Comparison of ENCODE assay signal across 23 cellular contexts in genomic region chr3:138674131-138674530, GRCh38.
DNase-seq lines count a peak whose midpoint lies in the region; ATAC-seq, FAIRE-seq and TF ChIP-seq lines count a peak whose summit lies in the region.
"Had no signal": no experiment of that assay in that cellular context is flagged by ENCODE, and none has a peak within 500 bp of the region (broad histone marks: within the 10 kb centered on the region; RNA-seq: fewer than 3 reads in every experiment).

No MANE protein-coding gene starts in this region.

- no peak overlapping the region for H3K4me2 ChIP-seq in HepG2 (ENCODE audit: low read depth, low read length)
- H3K4me2 ChIP-seq: A549, SK-N-SH had no signal

- no peak overlapping the region for H2AFZ ChIP-seq in HepG2 (ENCODE audit: low read length)

- in situ Hi-C loops in HepG2 (cut with HindIII; ENCODE audit: extremely low pct_ligation_motif_present, low pct_unique_long_range_greater_than_20kb): no loop called here

- no peaks in the 10 kb centered on the region for H3K27me3 Mint-ChIP-seq in endodermal cell (ENCODE audit: insufficient read depth)
- H3K27me3 Mint-ChIP-seq in nephron (ENCODE audit: low read depth): no peaks in the 10 kb centered on the region
- H3K27me3 Mint-ChIP-seq: activated CD4-positive, alpha-beta T cell treated with anti-CD3 and anti-CD28 coated beads, Interleukin-2, amount 10 ng/mL, durations not matched to agents 7 days and 5 days; activated CD8-positive, alpha-beta memory T cell treated with anti-CD3 and anti-CD28 coated beads, Interleukin-2, amount 10 ng/mL, durations not matched to agents 7 days and 5 days; activated naive CD4-positive, alpha-beta T cell treated with anti-CD3 and anti-CD28 coated beads, Interleukin-2, amount 50 U/mL, for 24 hours; stimulated activated naive CD8-positive, alpha-beta T cell treated with anti-CD3 and anti-CD28 coated beads, Interleukin-15, Interleukin-2, amounts not matched to agents 100 ng/mL and 50 ng/mL, for 24 hours had no signal

- TF ChIP-seq EP300 in HepG2 (IDR thresholded peaks at IDR 0.05; ENCODE audit: low read depth in 2 of 2, low read length in 2 of 2) (no peak), HepG2 (CRISPR knock-in tag; IDR thresholded peaks at IDR 0.05; ENCODE audit: borderline replicate concordance) (no peak)

- H3K27ac Mint-ChIP-seq in endodermal cell (peak overlapping the region; percentile 80), nephron (peak overlapping the region in 2 of 3 experiments; percentile 81)
- H3K27ac Mint-ChIP-seq: activated CD4-positive, alpha-beta T cell treated with anti-CD3 and anti-CD28 coated beads, Interleukin-2, amount 10 ng/mL, durations not matched to agents 7 days and 5 days; activated CD8-positive, alpha-beta memory T cell treated with anti-CD3 and anti-CD28 coated beads, Interleukin-2, amount 10 ng/mL, durations not matched to agents 7 days and 5 days; activated naive CD4-positive, alpha-beta T cell treated with anti-CD3 and anti-CD28 coated beads, Interleukin-2, amount 50 U/mL, for 24 hours; stimulated activated naive CD8-positive, alpha-beta T cell treated with anti-CD3 and anti-CD28 coated beads, Interleukin-15, Interleukin-2, amounts not matched to agents 100 ng/mL and 50 ng/mL, for 24 hours had no signal

- CTCF ChIA-PET in HepG2 (lab: Yijun Ruan, JAX; ENCODE audit: low intra/inter-chr PET ratio, low total read pairs): no interaction called here

- no peak overlapping the region for H3K4me3 Mint-ChIP-seq in endodermal cell
- H3K4me3 Mint-ChIP-seq in nephron: no peak overlapping the region
- H3K4me3 Mint-ChIP-seq: activated CD4-positive, alpha-beta T cell treated with anti-CD3 and anti-CD28 coated beads, Interleukin-2, amount 10 ng/mL, durations not matched to agents 7 days and 5 days; activated CD8-positive, alpha-beta memory T cell treated with anti-CD3 and anti-CD28 coated beads, Interleukin-2, amount 10 ng/mL, durations not matched to agents 7 days and 5 days; activated naive CD4-positive, alpha-beta T cell treated with anti-CD3 and anti-CD28 coated beads, Interleukin-2, amount 50 U/mL, for 24 hours; stimulated activated naive CD8-positive, alpha-beta T cell treated with anti-CD3 and anti-CD28 coated beads, Interleukin-15, Interleukin-2, amounts not matched to agents 100 ng/mL and 50 ng/mL, for 24 hours had no signal

- peaks cover 67% of the 10 kb centered on the region for H3K36me3 Mint-ChIP-seq in endodermal cell (ENCODE audit: low read depth)
- H3K36me3 Mint-ChIP-seq in nephron (ENCODE audit: low read depth): peaks cover 63% of the 10 kb centered on the region

- POLR2A ChIA-PET in HepG2 (lab: Yijun Ruan, JAX): interaction anchor here (1.4 kb wide), 1 partner anchor 13 kb away, joined by 3 read pairs; no protein-coding TSS in a partner anchor

- no peak for FAIRE-seq in HepG2 (lab: Jason Lieb, UNC)
- FAIRE-seq: A549 had no signal

- intact Hi-C loops in HepG2 (cut with micrococcal nuclease; ENCODE audit: unreplicated experiment): no loop called here
- intact Hi-C loops in right lobe of liver (cut with DNase I): no loop called here

- no peaks in the 10 kb centered on the region for H3K27me3 ChIP-seq in HepG2 (ENCODE audit: control insufficient read depth in 1 of 2, insufficient read depth in 2 of 2, low read length in 2 of 2)
- H3K27me3 ChIP-seq in right lobe of liver: no peaks in the 10 kb centered on the region
- H3K27me3 ChIP-seq in endodermal cell (ENCODE audit: control insufficient read depth, insufficient read depth, low read length, poor library complexity, severe bottlenecking): no peaks in the 10 kb centered on the region
- H3K27me3 ChIP-seq: BE2C, colonic mucosa, neutrophil, tibial nerve had no signal

- H3K9me3 Mint-ChIP-seq in endodermal cell: peaks cover 14% of the 10 kb centered on the region
- H3K9me3 Mint-ChIP-seq in nephron: peaks cover 31% of the 10 kb centered on the region

- no peak overlapping the region for H3K9ac ChIP-seq in HepG2 (ENCODE audit: insufficient read depth, low read depth, low read length)
- no peak overlapping the region for H3K9ac ChIP-seq in endodermal cell (ENCODE audit: extremely low read depth, low read length, poor library complexity, severe bottlenecking)
- H3K9ac ChIP-seq: SK-N-SH had no signal

- H3K4me1 Mint-ChIP-seq in endodermal cell: peaks cover 25% of the 10 kb centered on the region
- H3K4me1 Mint-ChIP-seq in nephron: peaks cover 16% of the 10 kb centered on the region
- H3K4me1 Mint-ChIP-seq: activated CD4-positive, alpha-beta T cell treated with anti-CD3 and anti-CD28 coated beads, Interleukin-2, amount 10 ng/mL, durations not matched to agents 7 days and 5 days; activated CD8-positive, alpha-beta memory T cell treated with anti-CD3 and anti-CD28 coated beads, Interleukin-2, amount 10 ng/mL, durations not matched to agents 7 days and 5 days had no signal

- TF ChIP-seq CTCF in HepG2 (CRISPR knock-in tag; IDR thresholded peaks at IDR 0.05) (no peak), right lobe of liver (IDR thresholded peaks at IDR 0.05) (no peak), endodermal cell (conservative IDR thresholded peaks at IDR 0.05) (no peak), nephron (IDR thresholded peaks at IDR 0.05; ENCODE audit: unreplicated experiment in 3 of 3) (no peak)

- peak overlapping the region; percentile 20 for H3K27ac ChIP-seq in HepG2 (ENCODE audit: extremely low read length, insufficient read depth, low read length)
- H3K27ac ChIP-seq in right lobe of liver: no peak overlapping the region
- H3K27ac ChIP-seq in endodermal cell (ENCODE audit: low read depth, low read length): peak overlapping the region; percentile 79
- H3K27ac ChIP-seq: A549, colonic mucosa, neutrophil, tibial nerve, VCaP had no signal

- H3K4me1 ChIP-seq in HepG2 (ENCODE audit: insufficient read depth, low read length): peaks cover 38% of the 10 kb centered on the region
- H3K4me1 ChIP-seq in right lobe of liver: peaks cover 0 to 19% (median 3%) of the 10 kb centered on the region in 4 donors
- peaks cover 5% of the 10 kb centered on the region for H3K4me1 ChIP-seq in endodermal cell (ENCODE audit: control insufficient read depth, insufficient read depth, low read length)
- H3K4me1 ChIP-seq: BE2C, colonic mucosa, tibial nerve had no signal

- H3K9me3 ChIP-seq in HepG2 (ENCODE audit: low read length) (no peaks in the 10 kb centered on the region), right lobe of liver (no peaks in the 10 kb centered on the region), endodermal cell (ENCODE audit: control insufficient read depth, low read length) (peaks cover 19% of the 10 kb centered on the region)
- H3K9me3 ChIP-seq: BE2C, colonic mucosa, neutrophil had no signal

- WGBS in HepG2 (ENCODE audit: low lambda C conversion rate): 97% methylated on average over 2 of the region's 2 CpGs
- WGBS in right lobe of liver (ENCODE audit: insufficient coverage, low coverage, low lambda C conversion rate, missing lambda C conversion rate): 70% methylated on average over 2 of the region's 2 CpGs
- 54 to 93% methylated on average over 1 to 2 of the region's 2 CpGs for WGBS in endodermal cell (ENCODE audit: insufficient coverage in 1 of 2, insufficient read length in 1 of 2), 2 experiments

- H3K4me3 ChIP-seq in HepG2 (replicated peaks in 1 of 3; ENCODE audit: insufficient read depth in 1 of 3, low read depth in 2 of 3, low read length in 3 of 3) (no peak overlapping the region), right lobe of liver (no peak overlapping the region), endodermal cell (ENCODE audit: low read length) (no peak overlapping the region)
- H3K4me3 ChIP-seq: A549, colonic mucosa, tibial nerve had no signal

- no peak for TF ChIP-seq RAD21 in HepG2 (CRISPR knock-in tag; IDR thresholded peaks at IDR 0.05)

- ATAC-seq in HepG2 (no peak), right lobe of liver (no peak), HG02852 (IDR thresholded peaks at IDR 0.05; ENCODE audit: unreplicated experiment) (no peak), HG03039 (IDR thresholded peaks at IDR 0.05; ENCODE audit: unreplicated experiment) (no peak)
- ATAC-seq: A549; activated CD8-positive, alpha-beta memory T cell treated with anti-CD3 and anti-CD28 coated beads, Interleukin-2, amount 10 ng/mL, durations not matched to agents 7 days and 5 days; left lobe of liver had no signal

- H4K20me1 ChIP-seq in HepG2 (ENCODE audit: insufficient read depth, low read length): no peaks in the 10 kb centered on the region

- DNase-seq in HepG2 (ENCODE audit: low spot score): no peak
- DNase-seq in right lobe of liver: no peak
- DNase-seq in endodermal cell: no peak
- no peak for DNase-seq in C1 segment of cervical spinal cord (lab: John Stamatoyannopoulos, UW)
- no peak for DNase-seq in NCI-H524 treated with DMSO at 0.1 percent for 48 hours (lab: John Stamatoyannopoulos, UW)
- DNase-seq: activated CD4-positive, alpha-beta T cell treated with anti-CD3 and anti-CD28 coated beads, Interleukin-2, amount 10 ng/mL, durations not matched to agents 7 days and 5 days; activated CD8-positive, alpha-beta memory T cell treated with anti-CD3 and anti-CD28 coated beads, Interleukin-2, amount 10 ng/mL, durations not matched to agents 7 days and 5 days; BE2C; DMS79 treated with DMSO at 0.1 percent for 48 hours; NCI-H2081 treated with DMSO at 0.1 percent for 48 hours; SK-N-SH; stimulated activated CD4-positive, alpha-beta T cell treated with anti-CD3 and anti-CD28 coated beads, Interleukin-2, amount 100 ng/mL, for 48 hours had no signal

- H3K36me3 ChIP-seq in HepG2 (replicated peaks in 1 of 2; ENCODE audit: control insufficient read depth in 1 of 2, insufficient read depth in 2 of 2, low read length in 2 of 2) (peaks cover 4 to 25% of the 10 kb centered on the region in 2 experiments; a peak in 4 of 5 replicates), right lobe of liver (no peaks in the 10 kb centered on the region), endodermal cell (ENCODE audit: control insufficient read depth, insufficient read depth, low read length) (peaks cover 80% of the 10 kb centered on the region)
- H3K36me3 ChIP-seq: BE2C, colonic mucosa had no signal

- no peaks in the 10 kb centered on the region for H3K79me2 ChIP-seq in HepG2 (ENCODE audit: insufficient read depth, low read length)

- TF ChIP-seq POLR2A in HepG2 (IDR thresholded peaks at IDR 0.05; ENCODE audit: insufficient read depth in 1 of 2, low read depth in 2 of 2, low read length in 2 of 2) (no peak), right lobe of liver (IDR thresholded peaks at IDR 0.05) (no peak)

- no TSS peak for BruUV-seq in HepG2 (replicated peaks; lab: Mats Ljungman, UMichigan)

TF ChIP-seq in HepG2, 621 proteins besides CTCF, POLR2A, EP300 and RAD21:
- no peak for TF ChIP-seq MXI1 (IDR thresholded peaks at IDR 0.05; ENCODE audit: borderline replicate concordance, low read depth, low read length)
- no peak for TF ChIP-seq FOXK2 (IDR thresholded peaks at IDR 0.05)
- no peak for TF ChIP-seq SPEN (CRISPR knock-in tag; IDR thresholded peaks at IDR 0.05; ENCODE audit: low read depth)
- no peak for TF ChIP-seq ZNF672 (CRISPR knock-in tag; IDR thresholded peaks at IDR 0.05)
- no peak for TF ChIP-seq ZNF660 (CRISPR knock-in tag; IDR thresholded peaks at IDR 0.05; ENCODE audit: borderline replicate concordance, low read depth)

Comparison
In these comparisons a context has a peak if more than half of its experiments do, and no peak if none do; other contexts are left out.
1. H3K27ac ChIP-seq: peak in HepG2 (single experiment) and endodermal cell (single experiment); none in right lobe of liver (0 of 3).